Comparison of ENCODE assay signal across 2 cellular contexts in the genomic region with DNA sequence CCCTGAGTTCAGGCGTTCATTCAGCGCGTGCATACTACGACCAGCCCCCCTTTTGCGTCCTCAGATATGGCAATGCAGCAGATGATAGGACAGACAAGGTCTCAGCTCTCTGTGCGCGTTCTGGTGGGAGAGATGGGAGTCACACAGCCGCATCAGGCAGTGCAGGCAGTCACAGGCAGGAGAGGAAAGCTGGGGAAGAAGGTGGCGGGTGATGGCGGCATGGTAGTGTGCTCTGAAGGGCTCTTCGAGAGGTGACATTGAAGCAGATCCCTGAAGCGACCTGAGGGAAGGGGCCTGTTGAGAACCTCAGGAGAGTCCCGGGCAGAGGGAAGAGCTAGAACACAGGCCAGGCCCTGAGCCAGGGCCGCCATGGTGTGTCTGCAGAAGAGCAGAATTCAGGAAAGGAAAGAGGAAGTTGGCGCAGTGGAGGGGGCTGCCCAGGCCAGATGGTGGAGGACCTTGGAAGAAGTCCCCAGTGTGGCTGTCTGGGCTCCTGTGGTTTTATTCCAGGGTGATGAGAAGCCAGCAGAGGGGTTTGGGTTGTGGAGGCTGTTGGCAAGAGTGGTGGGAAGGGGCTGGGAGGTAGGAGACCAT.
TF ChIP-seq lines count a peak whose summit lies in the region.

No MANE protein-coding gene starts in this region.

TF ChIP-seq in liver, 16 proteins besides CTCF, POLR2A, EP300 and RAD21:
- TF ChIP-seq EGR1 (IDR thresholded peaks at IDR 0.05; ENCODE audit: low read depth in 2 of 2): no peak
- no peak for TF ChIP-seq NR2F2 (IDR thresholded peaks at IDR 0.05)
- no peak for TF ChIP-seq HNF4G (IDR thresholded peaks at IDR 0.05)
- no peak for TF ChIP-seq SP1 (IDR thresholded peaks at IDR 0.05)
- no peak for TF ChIP-seq MAX (IDR thresholded peaks at IDR 0.05)
- TF ChIP-seq HNF4A (conservative IDR thresholded peaks at IDR 0.05): no peak
- TF ChIP-seq REST (IDR thresholded peaks at IDR 0.05): no peak
- TF ChIP-seq, protein P1, sequence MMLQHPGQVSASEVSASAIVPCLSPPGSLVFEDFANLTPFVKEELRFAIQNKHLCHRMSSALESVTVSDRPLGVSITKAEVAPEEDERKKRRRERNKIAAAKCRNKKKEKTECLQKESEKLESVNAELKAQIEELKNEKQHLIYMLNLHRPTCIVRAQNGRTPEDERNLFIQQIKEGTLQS (IDR thresholded peaks at IDR 0.05): no peak
- no peak for TF ChIP-seq FOXA2 (IDR thresholded peaks at IDR 0.05)
- no peak for TF ChIP-seq GABPA (IDR thresholded peaks at IDR 0.05 in 1 of 2, conservative IDR thresholded peaks at IDR 0.05 in 1 of 2)
- TF ChIP-seq JUND (IDR thresholded peaks at IDR 0.05): no peak
- TF ChIP-seq, protein P2, sequence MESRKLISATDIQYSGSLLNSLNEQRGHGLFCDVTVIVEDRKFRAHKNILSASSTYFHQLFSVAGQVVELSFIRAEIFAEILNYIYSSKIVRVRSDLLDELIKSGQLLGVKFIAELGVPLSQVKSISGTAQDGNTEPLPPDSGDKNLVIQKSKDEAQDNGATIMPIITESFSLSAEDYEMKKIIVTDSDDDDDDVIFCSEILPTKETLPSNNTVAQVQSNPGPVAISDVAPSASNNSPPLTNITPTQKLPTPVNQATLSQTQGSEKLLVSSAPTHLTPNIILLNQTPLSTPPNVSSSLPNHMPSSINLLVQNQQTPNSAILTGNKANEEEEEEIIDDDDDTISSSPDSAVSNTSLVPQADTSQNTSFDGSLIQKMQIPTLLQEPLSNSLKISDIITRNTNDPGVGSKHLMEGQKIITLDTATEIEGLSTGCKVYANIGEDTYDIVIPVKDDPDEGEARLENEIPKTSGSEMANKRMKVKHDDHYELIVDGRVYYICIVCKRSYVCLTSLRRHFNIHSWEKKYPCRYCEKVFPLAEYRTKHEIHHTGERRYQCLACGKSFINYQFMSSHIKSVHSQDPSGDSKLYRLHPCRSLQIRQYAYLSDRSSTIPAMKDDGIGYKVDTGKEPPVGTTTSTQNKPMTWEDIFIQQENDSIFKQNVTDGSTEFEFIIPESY (IDR thresholded peaks at IDR 0.05): no peak
- TF ChIP-seq TAF1 (conservative IDR thresholded peaks at IDR 0.05): no peak
- TF ChIP-seq YY1 (IDR thresholded peaks at IDR 0.05): no peak
- no peak for TF ChIP-seq RXRA (IDR thresholded peaks at IDR 0.05)
- no peak for TF ChIP-seq FOXA1 (IDR thresholded peaks at IDR 0.05)

TF ChIP-seq in HepG2, 621 proteins besides CTCF, POLR2A, EP300 and RAD21:
- TF ChIP-seq, protein P3, sequence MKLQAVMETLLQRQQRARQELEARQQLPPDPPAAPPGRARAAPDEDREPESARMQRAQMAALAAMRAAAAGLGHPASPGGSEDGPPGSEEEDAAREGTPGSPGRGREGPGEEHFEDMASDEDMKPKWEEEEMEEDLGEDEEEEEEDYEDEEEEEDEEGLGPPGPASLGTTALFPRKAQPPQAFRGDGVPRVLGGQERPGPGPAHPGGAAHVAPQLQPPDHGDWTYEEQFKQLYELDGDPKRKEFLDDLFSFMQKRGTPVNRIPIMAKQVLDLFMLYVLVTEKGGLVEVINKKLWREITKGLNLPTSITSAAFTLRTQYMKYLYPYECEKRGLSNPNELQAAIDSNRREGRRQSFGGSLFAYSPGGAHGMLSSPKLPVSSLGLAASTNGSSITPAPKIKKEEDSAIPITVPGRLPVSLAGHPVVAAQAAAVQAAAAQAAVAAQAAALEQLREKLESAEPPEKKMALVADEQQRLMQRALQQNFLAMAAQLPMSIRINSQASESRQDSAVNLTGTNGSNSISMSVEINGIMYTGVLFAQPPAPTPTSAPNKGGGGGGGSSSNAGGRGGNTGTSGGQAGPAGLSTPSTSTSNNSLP (IDR thresholded peaks at IDR 0.05; ENCODE audit: low read depth, low read length): no peak
- no peak for TF ChIP-seq KMT2A (CRISPR knock-in tag; IDR thresholded peaks at IDR 0.05)
